In genomic region chr15:70324001-70324974, GRCh38 we compare ENCODE assay signal across 12 cellular contexts.
DNase-seq lines count a peak whose midpoint lies in the region; ATAC-seq and TF ChIP-seq lines count a peak whose summit lies in the region.
"Had no signal": no experiment of that assay in that cellular context is flagged by ENCODE, and none has a peak within 500 bp of the region (broad histone marks: within the 10 kb centered on the region; RNA-seq: fewer than 3 reads in every experiment).

No MANE protein-coding gene starts in this region.

- intact Hi-C loops in gastrocnemius medialis (cut with DNase I; ENCODE audit: low total_unique reads) (no loop called here), body of pancreas (cut with DNase I) (no loop called here)

- no peak for TF ChIP-seq POLR2A in gastrocnemius medialis (IDR thresholded peaks at IDR 0.05)
- TF ChIP-seq POLR2A in body of pancreas (IDR thresholded peaks at IDR 0.05) = no peak

- no peaks in the 10 kb centered on the region for H3K27me3 ChIP-seq in gastrocnemius medialis
- no peaks in the 10 kb centered on the region for H3K27me3 ChIP-seq in body of pancreas

- H3K4me1 ChIP-seq in gastrocnemius medialis = peaks cover 0 to 21% of the 10 kb centered on the region in 2 donors
- H3K4me1 ChIP-seq in body of pancreas = peaks cover 3% of the 10 kb centered on the region

- H3K27ac ChIP-seq in gastrocnemius medialis = peak overlapping the region in 2 of 4 donors; percentile 1 to 44
- no peak overlapping the region for H3K27ac ChIP-seq in body of pancreas

- no peaks in the 10 kb centered on the region for H3K9me3 ChIP-seq in gastrocnemius medialis
- H3K9me3 ChIP-seq in body of pancreas = no peaks in the 10 kb centered on the region

- TF ChIP-seq CTCF in gastrocnemius medialis (IDR thresholded peaks at IDR 0.05 in 4 of 5, conservative IDR thresholded peaks at IDR 0.05 in 1 of 5) = no peak
- TF ChIP-seq CTCF in body of pancreas (IDR thresholded peaks at IDR 0.05) = no peak

- H3K36me3 ChIP-seq in gastrocnemius medialis (no peaks in the 10 kb centered on the region), body of pancreas (replicated peaks in 1 of 2; ENCODE audit: insufficient read depth in 1 of 2, low read depth in 2 of 2) (no peaks in the 10 kb centered on the region)

- in situ Hi-C loops in gastrocnemius medialis (cut with MboI; ENCODE audit: low sequenced_read_pairs in 4 of 4) = no loop called here

- ATAC-seq in gastrocnemius medialis (peak; percentile 45 to 51), body of pancreas (no peak)
- ATAC-seq: activated naive CD4-positive, alpha-beta T cell treated with anti-CD3 and anti-CD28 coated beads, Interleukin-2, amount 50 U/mL, for 72 hours; K562 had no signal

- DNase-seq in Daoy (ENCODE audit: low read depth) (peak; percentile 17), NCI-H2171 treated with DMSO at 0.1 percent for 48 hours (lab: John Stamatoyannopoulos, UW) (peak; percentile 74), dedifferentiated amniotic fluid mesenchymal stem cell (ENCODE audit: extremely low spot score) (peak; percentile 91), gastrocnemius medialis (no peak), NCI-H2107 treated with DMSO at 0.1 percent for 48 hours (lab: John Stamatoyannopoulos, UW; ENCODE audit: unreplicated experiment) (no peak), body of pancreas (no peak), NOMO-1 treated with dmso at 0.1 percent for 144 hours (lab: John Stamatoyannopoulos, UW; ENCODE audit: unreplicated experiment) (no peak)
- no peak for DNase-seq in activated CD8-positive, alpha-beta memory T cell treated with anti-CD3 and anti-CD28 coated beads, Interleukin-2, amount 50 U/mL, for 48 hours
- DNase-seq: GOT3, T-helper 9 cell had no signal

- H3K4me3 ChIP-seq in gastrocnemius medialis = no peak overlapping the region
- no peak overlapping the region for H3K4me3 ChIP-seq in body of pancreas
- H3K4me3 ChIP-seq: K562 had no signal

- WGBS in body of pancreas, 2 donors = 69 to 75% methylated on average over 15 of the region's 15 CpGs

Comparison
In these comparisons a context has a peak if more than half of its experiments do, and no peak if none do; other contexts are left out.
1. DNase-seq: peak in Daoy (single experiment), NCI-H2171 treated with DMSO at 0.1 percent for 48 hours (single experiment) and dedifferentiated amniotic fluid mesenchymal stem cell (single experiment); none in gastrocnemius medialis (0 of 2), NCI-H2107 treated with DMSO at 0.1 percent for 48 hours (single experiment), body of pancreas (0 of 4), NOMO-1 treated with dmso at 0.1 percent for 144 hours (single experiment) and activated CD8-positive, alpha-beta memory T cell treated with anti-CD3 and anti-CD28 coated beads, Interleukin-2, amount 50 U/mL, for 48 hours (single experiment).